In the genomic region with DNA sequence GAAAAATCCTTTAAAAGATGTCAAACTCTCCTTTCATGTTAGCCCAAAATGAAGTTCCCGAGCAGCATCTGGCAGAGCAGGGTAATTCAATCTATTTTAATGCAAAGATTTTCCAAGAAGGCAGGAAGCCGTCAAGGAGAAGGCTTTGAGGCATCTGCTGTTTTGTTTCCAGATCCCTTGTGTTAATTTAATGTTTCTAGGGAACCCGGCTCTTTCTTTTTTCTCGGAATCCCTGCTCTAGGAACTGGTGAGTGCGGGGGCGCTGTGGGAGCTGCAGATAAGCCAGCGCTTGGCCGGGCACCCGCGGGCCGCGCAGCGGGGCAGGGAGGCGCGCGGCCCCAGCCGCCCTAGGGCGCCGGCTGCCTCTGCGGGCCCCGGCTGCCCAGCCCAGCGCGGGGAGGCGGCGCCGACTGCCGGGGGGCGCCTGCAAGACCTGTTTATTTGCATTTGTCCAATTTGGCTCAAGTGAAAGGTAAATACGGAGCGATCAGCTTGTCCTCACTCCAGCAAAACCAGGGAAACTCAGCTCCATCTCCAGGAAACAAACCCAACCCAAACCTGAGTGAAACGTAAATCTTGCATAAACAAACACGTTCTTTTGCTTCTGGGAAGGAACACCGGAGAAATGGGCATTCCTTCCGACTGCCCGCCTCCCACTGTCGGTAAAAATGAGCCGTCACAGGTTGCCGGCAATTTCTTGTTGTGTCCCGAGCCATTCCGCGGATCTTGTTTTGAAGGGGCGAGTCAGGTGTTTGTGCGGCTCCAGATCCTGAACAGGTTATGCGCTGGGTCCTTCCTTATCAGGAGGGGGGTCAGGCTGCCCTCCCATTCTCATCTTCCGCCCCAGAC, we compare ENCODE assay signal across 8 cellular contexts.
A peak's percentile ranks its signal among the peaks of the same experiment; 100 is the strongest.
DNase-seq lines count a peak whose midpoint lies in the region; ATAC-seq, FAIRE-seq and TF ChIP-seq lines count a peak whose summit lies in the region.

No MANE protein-coding gene starts in this region.

- ATAC-seq in HG02798 (IDR thresholded peaks at IDR 0.05; ENCODE audit: poor library complexity, unreplicated experiment) = peak; percentile 92

- DNase-seq in NCI-H146 (lab: John Stamatoyannopoulos, UW) (peak; percentile 83), caudate nucleus (lab: John Stamatoyannopoulos, UW) (peak in 57 of 61 donors; percentile 5 to 80 (median 53)), inferior parietal cortex (ENCODE audit: extremely low spot score) (peak; percentile 78), small intestine (peak; percentile 59), NAMALWA (ENCODE audit: low spot score) (no peak)

- TF ChIP-seq CTCF in GM12874 (IDR thresholded peaks at IDR 0.05; ENCODE audit: insufficient read depth, low read depth, low read length) (peak; percentile 28; the same call in 1 of the 2 replicates), WI38 (IDR thresholded peaks at IDR 0.05; ENCODE audit: low read depth, low read length) (peak; percentile 41)

- H3K4me1 ChIP-seq in small intestine (ENCODE audit: control insufficient read depth in 2 of 2, insufficient read depth in 1 of 2, low read depth in 1 of 2, low read length in 1 of 2) = peaks cover 0 to 3% of the 10 kb centered on the region in 2 donors

- no peaks in the 10 kb centered on the region for H3K36me3 ChIP-seq in small intestine (ENCODE audit: control insufficient read depth in 2 of 2, insufficient read depth in 2 of 2, low read length in 2 of 2)

- H3K4me3 ChIP-seq in WI38 (ENCODE audit: low read depth, low read length) (peak overlapping the region; percentile 70), small intestine (ENCODE audit: low read depth in 1 of 2, low read length in 2 of 2) (peak overlapping the region; percentile 51 to 65)

- peak overlapping the region; percentile 65 for H3K27ac ChIP-seq in caudate nucleus (ENCODE audit: low read depth, low read length)
- peak overlapping the region; percentile 68 to 87 for H3K27ac ChIP-seq in small intestine (ENCODE audit: low read depth in 1 of 2, low read length in 1 of 2)

- no peak for FAIRE-seq in small intestine (lab: Jason Lieb, UNC)

- H3K9me3 ChIP-seq in small intestine (ENCODE audit: control insufficient read depth, low read depth) = no peaks in the 10 kb centered on the region

- WGBS in small intestine, 3 donors = 1 to 2% (median 1%) methylated on average over 45 of the region's 45 CpGs

- no peaks in the 10 kb centered on the region for H3K27me3 ChIP-seq in small intestine (ENCODE audit: control insufficient read depth in 2 of 2, insufficient read depth in 2 of 2, low read length in 2 of 2)
